In the genomic region with DNA sequence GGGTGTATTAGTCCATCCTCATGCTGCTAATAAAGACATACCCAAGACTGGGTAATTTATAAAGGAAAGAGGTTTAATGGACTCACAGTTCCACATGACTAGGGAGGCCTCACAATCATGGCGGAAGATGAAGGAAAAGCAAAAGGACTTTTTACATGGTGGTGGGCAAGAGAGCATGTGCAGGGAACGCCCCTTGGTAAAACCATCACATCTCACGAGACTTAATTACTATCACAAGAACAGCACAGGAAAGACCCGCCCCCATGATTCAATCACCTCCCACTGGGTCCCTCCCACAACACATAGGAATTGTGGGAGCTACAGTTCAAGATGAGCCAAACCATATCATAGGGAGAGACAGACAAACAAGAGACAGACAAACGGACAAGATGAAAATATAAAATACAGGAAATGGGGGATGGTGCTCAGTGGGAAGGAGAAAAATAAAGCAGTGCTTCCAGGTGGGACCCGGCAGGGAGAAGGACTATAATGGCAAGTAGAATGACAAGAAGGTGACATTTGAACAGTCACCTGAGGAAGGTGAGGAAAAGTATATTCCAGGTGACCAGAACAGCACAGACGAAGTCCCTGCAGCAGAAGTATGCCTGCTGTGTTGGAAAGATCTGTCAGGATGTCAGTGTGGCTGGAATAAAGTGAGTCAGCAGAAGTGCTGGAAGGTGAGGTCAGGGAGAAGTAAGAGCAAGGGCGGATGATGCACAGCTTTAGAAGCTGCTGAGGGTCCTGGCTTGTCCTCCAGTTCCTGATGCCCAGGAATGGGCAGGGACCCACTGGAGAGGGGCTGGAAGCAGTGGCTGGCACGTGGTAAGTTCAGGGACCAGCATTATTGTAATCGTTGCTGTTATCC, we compare ENCODE assay signal across 33 cellular contexts.
A peak's percentile ranks its signal among the peaks of the same experiment; 100 is the strongest.
DNase-seq lines count a peak whose midpoint lies in the region; ATAC-seq, FAIRE-seq and TF ChIP-seq lines count a peak whose summit lies in the region.
"Had no signal": no experiment of that assay in that cellular context is flagged by ENCODE, and none has a peak within 500 bp of the region (broad histone marks: within the 10 kb centered on the region; RNA-seq: fewer than 3 reads in every experiment).

No MANE protein-coding gene starts in this region.

- H3K9me3 Mint-ChIP-seq in activated naive CD4-positive, alpha-beta T cell treated with anti-CD3 and anti-CD28 coated beads, Interleukin-2, amount 50 U/mL, for 72 hours: no peaks in the 10 kb centered on the region
- H3K9me3 Mint-ChIP-seq: activated CD4-positive, alpha-beta T cell treated with anti-CD3 and anti-CD28 coated beads, Interleukin-2, amount 10 ng/mL, durations not matched to agents 24 days and 14 days; activated T-cell treated with anti-CD3 and anti-CD28 coated beads, Interleukin-2, amount 50 U/mL, for 24 hours; nephron progenitor cell; stimulated activated naive CD8-positive, alpha-beta T cell treated with anti-CD3 and anti-CD28 coated beads, Interleukin-15, amount 100 ng/mL, for 72 hours had no signal

- H3K27ac Mint-ChIP-seq in activated naive CD4-positive, alpha-beta T cell treated with anti-CD3 and anti-CD28 coated beads, Interleukin-2, amount 50 U/mL, for 72 hours: no peak overlapping the region
- H3K27ac Mint-ChIP-seq: activated CD4-positive, alpha-beta T cell treated with anti-CD3 and anti-CD28 coated beads, Interleukin-2, amount 10 ng/mL, durations not matched to agents 24 days and 14 days; activated T-cell treated with anti-CD3 and anti-CD28 coated beads, Interleukin-2, amount 50 U/mL, for 24 hours; IgD-negative memory B cell; nephron progenitor cell had no signal

- no peak overlapping the region for H3K4me3 ChIP-seq in A549
- H3K4me3 ChIP-seq: colonic mucosa, heart right ventricle, ovary, skin epidermis, thyroid gland had no signal

- DNase-seq in A549 (ENCODE audit: low read depth in 1 of 2, low spot score in 1 of 2): no peak
- DNase-seq in HTR-8/SVneo (ENCODE audit: insufficient read length, low spot score): no peak
- peak; percentile 15 for DNase-seq in SK-MEL-5 (ENCODE audit: low read depth, low spot score)
- peak; percentile 37 for DNase-seq in glomerular visceral epithelial cell (ENCODE audit: extremely low spot score)
- no peak for DNase-seq in activated naive CD4-positive, alpha-beta T cell treated with anti-CD3 and anti-CD28 coated beads, Interleukin-2, amount 50 U/mL, for 72 hours (ENCODE audit: low spot score in 2 of 2)
- DNase-seq in NCI-H1092 treated with DMSO at 0.1 percent for 48 hours (lab: John Stamatoyannopoulos, UW): no peak
- DNase-seq: ACHN; activated CD4-positive, alpha-beta T cell treated with anti-CD3 and anti-CD28 coated beads, Interleukin-2, amount 10 ng/mL, durations not matched to agents 24 days and 14 days; activated gamma-delta T cell treated with Interleukin-2 at 50 U/mL for 16 hours; activated T-cell treated with anti-CD3 and anti-CD28 coated beads, Interleukin-2, amount 50 U/mL, for 24 hours; BE2C; brain microvascular endothelial cell; colonic mucosa; DMS79 treated with DMSO at 0.1 percent for 48 hours; effector CD8-positive, alpha-beta T cell; heart right ventricle; left cardiac atrium; NCI-H1105 treated with DMSO at 0.1 percent for 48 hours; NCI-H446; NCI-H82; nephron progenitor cell; ovary; retina; SIG-M5; stimulated activated naive CD8-positive, alpha-beta T cell treated with anti-CD3 and anti-CD28 coated beads, Interleukin-15, amount 100 ng/mL, for 72 hours; T1000; thyroid gland; WERI-Rb-1 had no signal

- H3K9me3 ChIP-seq in A549: no peaks in the 10 kb centered on the region
- H3K9me3 ChIP-seq: BE2C, colonic mucosa, heart right ventricle, ovary, thyroid gland had no signal

- POLR2A ChIA-PET in A549 (lab: Yijun Ruan, JAX): interaction anchor here (0.6 kb wide), 1 partner anchor 351 kb away, joined by 6 read pairs; no protein-coding TSS in a partner anchor

- H3K4me2 ChIP-seq in A549: peak overlapping the region; percentile 28; the same call in 1 of the 3 replicates

- no peak for TF ChIP-seq RAD21 in A549 (conservative IDR thresholded peaks at IDR 0.05 in 1 of 2, IDR thresholded peaks at IDR 0.05 in 1 of 2)

- no peak for TF ChIP-seq EP300 in A549 (IDR thresholded peaks at IDR 0.05)

- in situ Hi-C loops in SK-MEL-5 (cut with HindIII; ENCODE audit: low pct_unique_long_range_greater_than_20kb, low sequenced_read_pairs): no loop called here

- FAIRE-seq in A549 (lab: Jason Lieb, UNC) (no peak), HTR-8/SVneo (lab: Jason Lieb, UNC) (peak; percentile 52)
- FAIRE-seq: GM18507 had no signal

- H3K4me1 ChIP-seq in A549: peaks cover 9% of the 10 kb centered on the region; the same call in 1 of the 3 replicates
- H3K4me1 ChIP-seq: BE2C, colonic mucosa, heart right ventricle, thyroid gland had no signal

- TF ChIP-seq POLR2A in A549 (IDR thresholded peaks at IDR 0.05; ENCODE audit: low read length): no peak

- TF ChIP-seq CTCF in A549 (IDR thresholded peaks at IDR 0.05): no peak

- peak; percentile 40 to 49; a peak in 2 of 6 replicates for ATAC-seq in A549
- no peak for ATAC-seq in activated naive CD4-positive, alpha-beta T cell treated with anti-CD3 and anti-CD28 coated beads, Interleukin-2, amount 50 U/mL, for 72 hours
- ATAC-seq in HG03196 (IDR thresholded peaks at IDR 0.05; ENCODE audit: unreplicated experiment): no peak
- no peak for ATAC-seq in GM21576 (IDR thresholded peaks at IDR 0.05; ENCODE audit: unreplicated experiment)
- ATAC-seq: heart right ventricle; left cardiac atrium; stimulated activated naive CD8-positive, alpha-beta T cell treated with anti-CD3 and anti-CD28 coated beads, Interleukin-15, amount 100 ng/mL, for 72 hours had no signal

- 55% methylated on average over 10 of the region's 10 CpGs for WGBS in A549 (ENCODE audit: missing lambda C conversion rate)

- H3K27ac ChIP-seq in A549: peak overlapping the region in 1 of 2 experiments; percentile 67; a peak in 3 of 6 replicates
- H3K27ac ChIP-seq: brain microvascular endothelial cell, colonic mucosa, heart right ventricle, ovary, skin epidermis, thyroid gland, WERI-Rb-1 had no signal

- H3K36me3 Mint-ChIP-seq in activated naive CD4-positive, alpha-beta T cell treated with anti-CD3 and anti-CD28 coated beads, Interleukin-2, amount 50 U/mL, for 72 hours: no peaks in the 10 kb centered on the region
- H3K36me3 Mint-ChIP-seq: IgD-negative memory B cell had no signal

- CTCF ChIA-PET in A549 (lab: Yijun Ruan, JAX): interaction anchor here (0.8 to 2.6 kb wide), 4 partner anchors 19 to 503 kb away, joined by 3 to 8 read pairs (median 3); no protein-coding TSS in a partner anchor

TF ChIP-seq in A549, 52 proteins besides CTCF, POLR2A, EP300 and RAD21:
- TF ChIP-seq PHF8 (IDR thresholded peaks at IDR 0.05; ENCODE audit: borderline replicate concordance, low read depth): no peak
- TF ChIP-seq MAFK (IDR thresholded peaks at IDR 0.05; ENCODE audit: partially characterized antibody): peak; percentile 61
- TF ChIP-seq NFE2L2 (conservative IDR thresholded peaks at IDR 0.05; ENCODE audit: low read length): no peak

Comparison
In these comparisons a context has a peak if more than half of its experiments do, and no peak if none do; other contexts are left out.
1. ATAC-seq: peak in A549 (2 of 2); none in activated naive CD4-positive, alpha-beta T cell treated with anti-CD3 and anti-CD28 coated beads, Interleukin-2, amount 50 U/mL, for 72 hours (0 of 2), HG03196 (single experiment) and GM21576 (single experiment).
2. DNase-seq: peak in SK-MEL-5 (single experiment) and glomerular visceral epithelial cell (single experiment); none in A549 (0 of 2), HTR-8/SVneo (single experiment), activated naive CD4-positive, alpha-beta T cell treated with anti-CD3 and anti-CD28 coated beads, Interleukin-2, amount 50 U/mL, for 72 hours (0 of 2) and NCI-H1092 treated with DMSO at 0.1 percent for 48 hours (single experiment).